Comparison of ENCODE assay signal across 28 cellular contexts in genomic region chr13:99080131-99080530, GRCh38.
"Had no signal": no experiment of that assay in that cellular context is flagged by ENCODE, and none has a peak within 500 bp of the region (broad histone marks: within the 10 kb centered on the region; RNA-seq: fewer than 3 reads in every experiment).

No MANE protein-coding gene starts in this region.

- H3K27me3 Mint-ChIP-seq: stimulated activated memory B cell treated with anti-CD40 and anti-IgM and Interleukin-4, amounts not matched to agents 10 μg/mL and 1 μg/mL and 100 μg/mL, for 72 hours; stimulated activated naive CD8-positive, alpha-beta T cell treated with anti-CD3 and anti-CD28 coated beads, Interleukin-15, amount 100 ng/mL, for 72 hours had no signal

- H3K9me3 ChIP-seq: adrenal gland, ascending aorta, esophagus muscularis mucosa, heart right ventricle, lower lobe of right lung, mucosa of descending colon, ovary, prostate gland, sigmoid colon, upper lobe of left lung had no signal

- H3K27ac ChIP-seq: adrenal gland, ascending aorta, cardiac muscle cell, foreskin keratinocyte, lower lobe of right lung, ovary, prostate gland, upper lobe of left lung, VCaP had no signal

- H3K36me3 ChIP-seq: adrenal gland, ascending aorta, cardiac muscle cell, esophagus muscularis mucosa, heart right ventricle, lower lobe of right lung, ovary, prostate gland, sigmoid colon, upper lobe of left lung had no signal

- H3K4me3 ChIP-seq: adrenal gland, ascending aorta, cardiac muscle cell, esophagus muscularis mucosa, heart right ventricle, lower lobe of right lung, mucosa of descending colon, ovary, prostate gland, sigmoid colon, upper lobe of left lung had no signal

- H3K27ac Mint-ChIP-seq: activated naive CD4-positive, alpha-beta T cell treated with anti-CD3 and anti-CD28 coated beads, Interleukin-2, amount 50 U/mL, for 72 hours; brain; stimulated activated memory B cell treated with anti-CD40 and anti-IgM and Interleukin-4, amounts not matched to agents 10 μg/mL and 1 μg/mL and 100 μg/mL, for 72 hours; stimulated activated naive CD8-positive, alpha-beta T cell treated with anti-CD3 and anti-CD28 coated beads, Interleukin-15, amount 100 ng/mL, for 72 hours had no signal

- H3K9me3 Mint-ChIP-seq: brain; stimulated activated memory B cell treated with anti-CD40 and anti-IgM and Interleukin-4, amounts not matched to agents 10 μg/mL and 1 μg/mL and 100 μg/mL, for 72 hours had no signal

- ATAC-seq: activated naive CD4-positive, alpha-beta T cell treated with anti-CD3 and anti-CD28 coated beads, Interleukin-2, amount 50 U/mL, for 72 hours; foreskin keratinocyte; left lobe of liver; lower lobe of right lung; mucosa of descending colon; stimulated activated memory B cell treated with anti-CD40 and anti-IgM and Interleukin-4, amounts not matched to agents 10 μg/mL and 1 μg/mL and 100 μg/mL, for 72 hours; stimulated activated naive CD8-positive, alpha-beta T cell treated with anti-CD3 and anti-CD28 coated beads, Interleukin-15, amount 100 ng/mL, for 72 hours had no signal

- DNase-seq: activated CD4-positive, alpha-beta T cell treated with anti-CD3 and anti-CD28 coated beads for 4 hours; activated CD4-positive, alpha-beta T cell treated with anti-CD3 and anti-CD28 coated beads, Interleukin-2, amount 50 U/mL, for 4 hours; activated CD8-positive, alpha-beta memory T cell treated with anti-CD3 and anti-CD28 coated beads for 24 hours; activated gamma-delta T cell treated with Interleukin-2 at 50 U/mL for 16 hours; adrenal gland; cortex of kidney; foreskin keratinocyte; heart right ventricle; kidney glomerular epithelial cell; lower lobe of right lung; mucosa of descending colon; ovary; sigmoid colon; small intestine; stimulated activated CD4-positive, alpha-beta T cell treated with anti-CD3 and anti-CD28 coated beads, Interleukin-4, amount 100 ng/mL, for 24 hours; stimulated activated naive CD8-positive, alpha-beta T cell treated with anti-CD3 and anti-CD28 coated beads, Interleukin-15, amount 100 ng/mL, for 72 hours; substantia nigra; T-helper 9 cell; upper lobe of left lung had no signal

- H3K4me3 Mint-ChIP-seq: brain; stimulated activated memory B cell treated with anti-CD40 and anti-IgM and Interleukin-4, amounts not matched to agents 10 μg/mL and 1 μg/mL and 100 μg/mL, for 72 hours; stimulated activated naive CD8-positive, alpha-beta T cell treated with anti-CD3 and anti-CD28 coated beads, Interleukin-15, amount 100 ng/mL, for 72 hours had no signal

- H3K4me1 ChIP-seq: ascending aorta, foreskin keratinocyte, prostate gland had no signal

- H3K36me3 Mint-ChIP-seq: brain had no signal

- H3K27me3 ChIP-seq: adrenal gland, ascending aorta, esophagus muscularis mucosa, foreskin keratinocyte, ovary, sigmoid colon, upper lobe of left lung had no signal
